Comparison of ENCODE assay signal across 10 cellular contexts in genomic region chr4:9898596-9899345, GRCh38.
DNase-seq lines count a peak whose midpoint lies in the region; ATAC-seq and TF ChIP-seq lines count a peak whose summit lies in the region.
"Had no signal": no experiment of that assay in that cellular context is flagged by ENCODE, and none has a peak within 500 bp of the region (broad histone marks: within the 10 kb centered on the region; RNA-seq: fewer than 3 reads in every experiment).

No MANE protein-coding gene starts in this region.

- POLR2A ChIA-PET in MCF 10A (lab: Yijun Ruan, JAX): no interaction called here
- POLR2A ChIA-PET in activated CD8-positive, alpha-beta T cell treated with anti-CD3 and anti-CD28 coated beads for 36 hours (lab: Charles Lee): no interaction called here

- BruUV-seq in MCF 10A (replicated peaks; lab: Mats Ljungman, UMichigan): no TSS peak

- H3K27ac Mint-ChIP-seq in MCF 10A (ENCODE audit: low read depth, unreplicated experiment): no peak overlapping the region
- H3K27ac Mint-ChIP-seq in activated CD8-positive, alpha-beta T cell treated with anti-CD3 and anti-CD28 coated beads for 36 hours: no peak overlapping the region

- H3K4me3 Mint-ChIP-seq in MCF 10A (ENCODE audit: unreplicated experiment): no peak overlapping the region
- no peak overlapping the region for H3K4me3 Mint-ChIP-seq in activated CD8-positive, alpha-beta T cell treated with anti-CD3 and anti-CD28 coated beads for 36 hours

- CTCF ChIA-PET in MCF 10A (lab: Yijun Ruan, JAX): interaction anchor here (0.6 to 2.1 kb wide), 3 partner anchors 8 to 110 kb away, joined by 3 to 8 read pairs (median 3); no protein-coding TSS in a partner anchor
- CTCF ChIA-PET in activated CD8-positive, alpha-beta T cell treated with anti-CD3 and anti-CD28 coated beads for 36 hours (lab: Charles Lee): interaction anchor here (0.7 to 1.1 kb wide), 3 partner anchors 26 to 138 kb away, joined by 3 read pairs; no protein-coding TSS in a partner anchor

- ATAC-seq in activated CD8-positive, alpha-beta T cell treated with anti-CD3 and anti-CD28 coated beads for 36 hours: peak; percentile 47
- ATAC-seq in upper lobe of right lung (peak; percentile 90), HG02973 (IDR thresholded peaks at IDR 0.05; ENCODE audit: unreplicated experiment) (no peak)

- TF ChIP-seq POLR2A in breast epithelium (IDR thresholded peaks at IDR 0.05): no peak

- H3K4me1 Mint-ChIP-seq in MCF 10A (ENCODE audit: insufficient read depth, unreplicated experiment): peaks cover 6% of the 10 kb centered on the region
- H3K4me1 Mint-ChIP-seq in activated CD8-positive, alpha-beta T cell treated with anti-CD3 and anti-CD28 coated beads for 36 hours (ENCODE audit: low read depth): no peaks in the 10 kb centered on the region

- no peaks in the 10 kb centered on the region for H3K36me3 ChIP-seq in breast epithelium
- H3K36me3 ChIP-seq in upper lobe of right lung: no peaks in the 10 kb centered on the region

- DNase-seq in MCF 10A (ENCODE audit: unreplicated experiment): peak; percentile 42
- no peak for DNase-seq in breast epithelium (ENCODE audit: low spot score in 2 of 2)
- DNase-seq in activated CD8-positive, alpha-beta T cell treated with anti-CD3 and anti-CD28 coated beads for 36 hours: peak; percentile 36
- peak; percentile 46 for DNase-seq in iPS DF 4.7 (ENCODE audit: extremely low read depth, low spot score)
- DNase-seq in upper lobe of right lung: no peak
- no peak for DNase-seq in activated T-cell treated with anti-CD3 and anti-CD28 coated beads, Interleukin-2, amount 50 U/mL, for 48 hours
- no peak for DNase-seq in NCI-H226
- DNase-seq: NCI-H146 had no signal

- H3K4me3 ChIP-seq in breast epithelium: no peak overlapping the region
- H3K4me3 ChIP-seq in upper lobe of right lung: no peak overlapping the region
- H3K4me3 ChIP-seq: skin epidermis had no signal

- no peaks in the 10 kb centered on the region for H3K27me3 ChIP-seq in breast epithelium
- H3K27me3 ChIP-seq in upper lobe of right lung: no peaks in the 10 kb centered on the region

- H3K9me3 ChIP-seq in breast epithelium (no peaks in the 10 kb centered on the region), upper lobe of right lung (no peaks in the 10 kb centered on the region)

- no peaks in the 10 kb centered on the region for H3K36me3 Mint-ChIP-seq in MCF 10A (ENCODE audit: insufficient read depth, unreplicated experiment)
- no peaks in the 10 kb centered on the region for H3K36me3 Mint-ChIP-seq in activated CD8-positive, alpha-beta T cell treated with anti-CD3 and anti-CD28 coated beads for 36 hours (ENCODE audit: low read depth)

- H3K9me3 Mint-ChIP-seq in MCF 10A (ENCODE audit: unreplicated experiment): no peaks in the 10 kb centered on the region
- no peaks in the 10 kb centered on the region for H3K9me3 Mint-ChIP-seq in activated CD8-positive, alpha-beta T cell treated with anti-CD3 and anti-CD28 coated beads for 36 hours

- H3K27ac ChIP-seq in breast epithelium: no peak overlapping the region
- H3K27ac ChIP-seq in upper lobe of right lung: no peak overlapping the region
- H3K27ac ChIP-seq: skin epidermis had no signal

- H3K4me1 ChIP-seq in breast epithelium: no peaks in the 10 kb centered on the region
- peaks cover 3% of the 10 kb centered on the region for H3K4me1 ChIP-seq in upper lobe of right lung

- no peaks in the 10 kb centered on the region for H3K27me3 Mint-ChIP-seq in MCF 10A (ENCODE audit: insufficient read depth, unreplicated experiment)
- peaks cover 4% of the 10 kb centered on the region for H3K27me3 Mint-ChIP-seq in activated CD8-positive, alpha-beta T cell treated with anti-CD3 and anti-CD28 coated beads for 36 hours

- intact Hi-C loops in MCF 10A (cut with micrococcal nuclease) (no loop called here), breast epithelium (cut with DNase I; ENCODE audit: low total_unique reads) (no loop called here), upper lobe of right lung (cut with DNase I) (no loop called here)
- intact Hi-C loops in activated CD8-positive, alpha-beta T cell treated with anti-CD3 and anti-CD28 coated beads for 36 hours (cut with micrococcal nuclease): no loop called here

- no peak for TF ChIP-seq CTCF in MCF 10A (IDR thresholded peaks at IDR 0.05; ENCODE audit: unreplicated experiment)
- no peak for TF ChIP-seq CTCF in breast epithelium (IDR thresholded peaks at IDR 0.05)
- no peak for TF ChIP-seq CTCF in activated CD8-positive, alpha-beta T cell treated with anti-CD3 and anti-CD28 coated beads for 36 hours (IDR thresholded peaks at IDR 0.05)
- TF ChIP-seq CTCF in upper lobe of right lung (IDR thresholded peaks at IDR 0.05): peak; percentile 45

Comparison
In these comparisons a context has a peak if more than half of its experiments do, and no peak if none do; other contexts are left out.
1. DNase-seq: peak in MCF 10A (single experiment), activated CD8-positive, alpha-beta T cell treated with anti-CD3 and anti-CD28 coated beads for 36 hours (single experiment) and iPS DF 4.7 (single experiment); none in breast epithelium (0 of 2), upper lobe of right lung (single experiment), activated T-cell treated with anti-CD3 and anti-CD28 coated beads, Interleukin-2, amount 50 U/mL, for 48 hours (0 of 2) and NCI-H226 (single experiment).